Comparison of ENCODE assay signal across 32 cellular contexts in genomic region chr1:63274371-63274770, GRCh38. TPM values are rescaled to one million over a fixed set of nuclear protein-coding genes. Genes with fewer than 3 reads are reported as not detected.
"Had no signal": no experiment of that assay in that cellular context is flagged by ENCODE, and none has a peak within 500 bp of the region (broad histone marks: within the 10 kb centered on the region; RNA-seq: fewer than 3 reads in every experiment).

No MANE protein-coding gene starts in this region.

- H3K4me3 ChIP-seq: pancreas, prostate gland, skin epidermis, smooth muscle cell, spleen, stomach, thoracic aorta, thyroid gland, tibial nerve, upper lobe of left lung, vagina had no signal

- ATAC-seq: naive thymus-derived CD8-positive, alpha-beta T cell; natural killer cell treated with Interleukin-12 subunit alpha and Interleukin-12 subunit beta and Interleukin-15 and Interleukin-18, amount 100 ng/mL, for 72 hours; pancreas; right cardiac atrium; sciatic nerve; stimulated activated effector memory CD8-positive, alpha-beta T cell treated with anti-CD3 and anti-CD28 coated beads, Interleukin-12 subunit alpha, Interleukin-12 subunit beta, amount 100 ng/mL, for 72 hours; stimulated activated naive B cell treated with anti-CD40 and anti-IgM and Interleukin-4, amounts not matched to agents 10 μg/mL and 1 μg/mL and 100 μg/mL, for 72 hours had no signal

- H3K27me3 ChIP-seq: pancreas, thyroid gland, tibial nerve, upper lobe of left lung, vagina had no signal

- H3K4me2 ChIP-seq: smooth muscle cell had no signal

- H3K4me1 ChIP-seq: pancreas, prostate gland, spleen, stomach, thyroid gland, upper lobe of left lung, vagina had no signal

- H3K36me3 ChIP-seq: neutrophil, pancreas, prostate gland, spleen, stomach, thoracic aorta, thyroid gland, tibial nerve, upper lobe of left lung, vagina had no signal

- DNase-seq: naive thymus-derived CD8-positive, alpha-beta T cell; nephron progenitor cell; nucleus accumbens; pancreas; right cardiac atrium; spleen; stimulated activated CD4-positive, alpha-beta T cell treated with anti-CD3 and anti-CD28 coated beads, Interleukin-12 subunit alpha, Interleukin-12 subunit beta, amount 100 ng/mL, for 4 hours; stimulated activated CD4-positive, alpha-beta T cell treated with anti-CD3 and anti-CD28 coated beads, Interleukin-2, amount 100 ng/mL, for 24 hours; stimulated activated CD4-positive, alpha-beta T cell treated with anti-CD3 and anti-CD28 coated beads, Interleukin-2, amount 100 ng/mL, for 48 hours; stimulated activated CD4-positive, alpha-beta T cell treated with anti-CD3 and anti-CD28 coated beads, Interleukin-4, amount 100 ng/mL, for 24 hours; stimulated activated naive B cell treated with anti-CD40 and anti-IgM and Interleukin-4, amounts not matched to agents 10 μg/mL and 1 μg/mL and 100 μg/mL, for 72 hours; stimulated activated naive CD4-positive, alpha-beta T cell treated with Interleukin-2 at 50 U/mL for 16 hours; stomach; thyroid gland; trophoblast cell; upper lobe of left lung had no signal

- H3K9me3 ChIP-seq: neutrophil, pancreas, prostate gland, spleen, stomach, thoracic aorta, thyroid gland, tibial nerve, upper lobe of left lung, vagina had no signal

- FAIRE-seq: pancreas, urothelium cell line had no signal

- H3K27ac ChIP-seq: neutrophil, pancreas, prostate gland, skin epidermis, spleen, stomach, thoracic aorta, thyroid gland, upper lobe of left lung, vagina had no signal

RNA-seq across cellular contexts. Expression of gene FOXD3, which starts 48.0 kb away (rescaled TPM):
- total RNA-seq: naive thymus-derived CD8-positive, alpha-beta T cell; natural killer cell treated with Interleukin-12 subunit alpha and Interleukin-12 subunit beta and Interleukin-15 and Interleukin-18, amount 100 ng/mL, for 72 hours; osteocyte; pulmonary artery endothelial cell; smooth muscle cell; subcutaneous adipose tissue; temporal lobe; ureter; vagina had no signal
- polyA plus RNA-seq: naive thymus-derived CD8-positive, alpha-beta T cell; smooth muscle cell had no signal
